Comparison of ENCODE assay signal across 16 cellular contexts in the genomic region with DNA sequence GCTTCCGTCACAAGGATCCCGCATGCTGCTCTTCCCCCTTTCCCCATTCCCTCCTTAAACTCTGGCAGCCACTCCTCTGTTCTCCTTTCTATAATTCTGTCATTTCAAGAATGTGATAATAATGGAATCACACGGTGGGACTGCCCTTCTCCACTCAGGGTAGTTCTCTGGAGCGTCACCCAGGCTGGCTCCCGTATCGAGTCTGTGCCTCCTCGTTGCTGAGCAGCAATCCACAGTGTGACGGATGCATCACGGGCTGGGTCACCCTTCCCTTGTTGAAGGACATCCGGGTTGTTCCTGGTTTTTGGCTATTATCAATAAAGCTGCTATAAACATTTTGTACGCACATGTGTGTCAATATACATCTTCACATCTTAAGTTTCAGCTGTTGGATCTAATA. TPM values are rescaled to one million over a fixed set of nuclear protein-coding genes. Genes with fewer than 3 reads are reported as not detected.
A peak's percentile ranks its signal among the peaks of the same experiment; 100 is the strongest.
DNase-seq lines count a peak whose midpoint lies in the region; ATAC-seq and TF ChIP-seq lines count a peak whose summit lies in the region.
"Had no signal": no experiment of that assay in that cellular context is flagged by ENCODE, and none has a peak within 500 bp of the region (broad histone marks: within the 10 kb centered on the region; RNA-seq: fewer than 3 reads in every experiment).

No MANE protein-coding gene starts in this region.

- intact Hi-C loops in heart left ventricle (cut with DNase I), result no loop called here
- intact Hi-C loops in left cardiac atrium (cut with DNase I), result no loop called here
- intact Hi-C loops in dendritic cell treated with granulocyte-macrophage colony-stimulating factor and Interleukin-4, amounts not matched to agents 40 ng/mL and 50 ng/mL, for 4 days (cut with micrococcal nuclease), result loop anchor here (10.0 kb wide), 1 partner anchor 207 kb away; the partner anchor contains the start of gene CLMN
- intact Hi-C loops in breast epithelium (cut with DNase I; ENCODE audit: low total_unique reads), result no loop called here
- intact Hi-C loops in sigmoid colon (cut with DNase I), result loop anchor here (10.0 kb wide), 1 partner anchor 207 kb away; the partner anchor contains the start of gene CLMN

- no peaks in the 10 kb centered on the region for H3K36me3 Mint-ChIP-seq in T-helper 17 cell (ENCODE audit: low read depth)
- no peaks in the 10 kb centered on the region for H3K36me3 Mint-ChIP-seq in dendritic cell treated with granulocyte-macrophage colony-stimulating factor and Interleukin-4, amounts not matched to agents 40 ng/mL and 50 ng/mL, for 4 days (ENCODE audit: low read depth)
- H3K36me3 Mint-ChIP-seq in stimulated activated memory B cell treated with anti-CD40 and anti-IgM and Interleukin-4, amounts not matched to agents 10 μg/mL and 1 μg/mL and 100 μg/mL, for 72 hours, result no peaks in the 10 kb centered on the region

- no peaks in the 10 kb centered on the region for H3K27me3 Mint-ChIP-seq in T-helper 17 cell
- H3K27me3 Mint-ChIP-seq in dendritic cell treated with granulocyte-macrophage colony-stimulating factor and Interleukin-4, amounts not matched to agents 40 ng/mL and 50 ng/mL, for 4 days, result no peaks in the 10 kb centered on the region
- H3K27me3 Mint-ChIP-seq in stimulated activated memory B cell treated with anti-CD40 and anti-IgM and Interleukin-4, amounts not matched to agents 10 μg/mL and 1 μg/mL and 100 μg/mL, for 72 hours, result no peaks in the 10 kb centered on the region

- no peak for TF ChIP-seq POLR2A in heart left ventricle (IDR thresholded peaks at IDR 0.05)
- TF ChIP-seq POLR2A in breast epithelium (IDR thresholded peaks at IDR 0.05), result no peak
- no peak for TF ChIP-seq POLR2A in sigmoid colon (IDR thresholded peaks at IDR 0.05)

- H3K27me3 ChIP-seq in heart left ventricle (no peaks in the 10 kb centered on the region), breast epithelium (no peaks in the 10 kb centered on the region), sigmoid colon (no peaks in the 10 kb centered on the region)
- H3K27me3 ChIP-seq: adrenal gland, tibial artery had no signal

- DNase-seq in heart left ventricle (peak in 2 of 5 donors; percentile 58 to 61), left cardiac atrium (no peak), T-helper 17 cell (no peak), breast epithelium (ENCODE audit: low spot score in 2 of 2) (no peak), sigmoid colon (no peak)
- no peak for DNase-seq in stimulated activated naive CD4-positive, alpha-beta T cell (lab: John Stamatoyannopoulos, UW)
- DNase-seq: central memory CD4-positive, alpha-beta T cell; DMS79; HFFc6; NCI-H2081; NCI-H524; stimulated activated CD4-positive, alpha-beta T cell treated with anti-CD3 and anti-CD28 coated beads, Interleukin-4, amount 100 ng/mL, for 1 hour; tibial artery had no signal

- peaks cover 75% of the 10 kb centered on the region for H3K4me1 Mint-ChIP-seq in T-helper 17 cell
- peaks cover 87% of the 10 kb centered on the region for H3K4me1 Mint-ChIP-seq in dendritic cell treated with granulocyte-macrophage colony-stimulating factor and Interleukin-4, amounts not matched to agents 40 ng/mL and 50 ng/mL, for 4 days (ENCODE audit: low read depth)
- peaks cover 64% of the 10 kb centered on the region for H3K4me1 Mint-ChIP-seq in stimulated activated memory B cell treated with anti-CD40 and anti-IgM and Interleukin-4, amounts not matched to agents 10 μg/mL and 1 μg/mL and 100 μg/mL, for 72 hours

- H3K4me3 Mint-ChIP-seq in T-helper 17 cell, result peak overlapping the region; percentile 90
- peak overlapping the region; percentile 37 for H3K4me3 Mint-ChIP-seq in dendritic cell treated with granulocyte-macrophage colony-stimulating factor and Interleukin-4, amounts not matched to agents 40 ng/mL and 50 ng/mL, for 4 days
- H3K4me3 Mint-ChIP-seq in stimulated activated memory B cell treated with anti-CD40 and anti-IgM and Interleukin-4, amounts not matched to agents 10 μg/mL and 1 μg/mL and 100 μg/mL, for 72 hours, result no peak overlapping the region
- H3K4me3 Mint-ChIP-seq: HFFc6 had no signal

- TF ChIP-seq CTCF in heart left ventricle (IDR thresholded peaks at IDR 0.05) (no peak), breast epithelium (IDR thresholded peaks at IDR 0.05) (no peak), sigmoid colon (IDR thresholded peaks at IDR 0.05) (no peak)

- peak overlapping the region; percentile 96 for H3K27ac Mint-ChIP-seq in T-helper 17 cell
- H3K27ac Mint-ChIP-seq in dendritic cell treated with granulocyte-macrophage colony-stimulating factor and Interleukin-4, amounts not matched to agents 40 ng/mL and 50 ng/mL, for 4 days, result peak overlapping the region; percentile 92
- H3K27ac Mint-ChIP-seq in stimulated activated memory B cell treated with anti-CD40 and anti-IgM and Interleukin-4, amounts not matched to agents 10 μg/mL and 1 μg/mL and 100 μg/mL, for 72 hours, result peak overlapping the region; percentile 68

- no peaks in the 10 kb centered on the region for H3K36me3 ChIP-seq in heart left ventricle
- H3K36me3 ChIP-seq in breast epithelium, result no peaks in the 10 kb centered on the region
- H3K36me3 ChIP-seq in sigmoid colon, result no peaks in the 10 kb centered on the region
- H3K36me3 ChIP-seq: adrenal gland had no signal

- H3K4me1 ChIP-seq in heart left ventricle, result peaks cover 0 to 96% (median 59%) of the 10 kb centered on the region in 12 donors
- H3K4me1 ChIP-seq in breast epithelium, result peaks cover 0 to 3% of the 10 kb centered on the region in 2 donors
- H3K4me1 ChIP-seq in sigmoid colon, result peaks cover 0 to 33% (median 28%) of the 10 kb centered on the region in 4 donors

- 71 to 84% (median 76%) methylated on average over 11 of the region's 11 CpGs for WGBS in heart left ventricle, 4 donors
- 93 to 95% methylated on average over 11 of the region's 11 CpGs for WGBS in sigmoid colon, 2 donors

- ATAC-seq in heart left ventricle (peak; percentile 29 to 61 (median 47)), left cardiac atrium (no peak), T-helper 17 cell (no peak)
- no peak for ATAC-seq in stimulated activated memory B cell treated with anti-CD40 and anti-IgM and Interleukin-4, amounts not matched to agents 10 μg/mL and 1 μg/mL and 100 μg/mL, for 72 hours

- H3K9me3 Mint-ChIP-seq in dendritic cell treated with granulocyte-macrophage colony-stimulating factor and Interleukin-4, amounts not matched to agents 40 ng/mL and 50 ng/mL, for 4 days, result no peaks in the 10 kb centered on the region
- no peaks in the 10 kb centered on the region for H3K9me3 Mint-ChIP-seq in stimulated activated memory B cell treated with anti-CD40 and anti-IgM and Interleukin-4, amounts not matched to agents 10 μg/mL and 1 μg/mL and 100 μg/mL, for 72 hours
- H3K9me3 Mint-ChIP-seq: HFFc6 had no signal

- no peak overlapping the region for H3K4me3 ChIP-seq in heart left ventricle
- no peak overlapping the region for H3K4me3 ChIP-seq in breast epithelium
- H3K4me3 ChIP-seq in sigmoid colon, result no peak overlapping the region
- H3K4me3 ChIP-seq: adrenal gland, tibial artery had no signal

- TF ChIP-seq EP300 in sigmoid colon (IDR thresholded peaks at IDR 0.05), result no peak

- H3K9me3 ChIP-seq in heart left ventricle (no peaks in the 10 kb centered on the region), T-helper 17 cell (ENCODE audit: control insufficient read depth, low read length, poor library complexity, severe bottlenecking) (no peaks in the 10 kb centered on the region), breast epithelium (no peaks in the 10 kb centered on the region), sigmoid colon (no peaks in the 10 kb centered on the region)
- H3K9me3 ChIP-seq: adrenal gland, tibial artery had no signal

- H3K27ac ChIP-seq in heart left ventricle (peak overlapping the region in 7 of 12 donors; percentile 6 to 88 (median 52)), breast epithelium (no peak overlapping the region), sigmoid colon (no peak overlapping the region)
- H3K27ac ChIP-seq: adrenal gland, tibial artery had no signal

RNA-seq across cellular contexts. Expression of gene SYNE3, which starts 5.7 kb away (rescaled TPM):
- 10 to 100 TPM in 5 of 9 donors, 1 to 10 TPM in 4; 6.2 to 16.9 (median 10.3) TPM for total RNA-seq in heart left ventricle
- polyA plus RNA-seq in heart left ventricle, result 1 to 10 TPM; 3.1 to 3.9 TPM
- total RNA-seq in left cardiac atrium, result 10 to 100 TPM; 24.6 to 34.3 TPM
- total RNA-seq in T-helper 17 cell, result 10 to 100 TPM; 59.6 to 64.8 TPM
- 100 to 1,000 TPM in 1 of 3 donors, 10 to 100 TPM in 2; 13.5 to 112 (median 22.0) TPM for total RNA-seq in breast epithelium
- 10 to 100 TPM in 2 of 4 donors, 1 to 10 TPM in 2; 5.6 to 11.8 (median 9.9) TPM for total RNA-seq in sigmoid colon
- polyA plus RNA-seq in sigmoid colon, result 1 to 10 TPM in 2 of 3 donors, under 1 TPM in 1; 0.69 to 6.3 (median 1.8) TPM

RNA-seq across cellular contexts. Expression of gene GLRX5, which starts 12.7 kb away (rescaled TPM):
- total RNA-seq in heart left ventricle, result 100 to 1,000 TPM in 1 of 9 donors, 10 to 100 TPM in 8; 60.8 to 113 (median 78.5) TPM
- 10 to 100 TPM; 64.4 to 98.3 TPM for polyA plus RNA-seq in heart left ventricle
- total RNA-seq in left cardiac atrium, result 10 to 100 TPM; 59.7 to 78.1 TPM
- 10 to 100 TPM; 14.8 to 17.7 TPM for total RNA-seq in T-helper 17 cell
- 10 to 100 TPM; 29.1 to 36.1 (median 33.6) TPM for total RNA-seq in breast epithelium
- total RNA-seq in sigmoid colon, result 10 to 100 TPM; 30.5 to 61.4 (median 44.3) TPM
- polyA plus RNA-seq in sigmoid colon, result 10 to 100 TPM; 45.7 to 97.1 (median 76.9) TPM

Comparison
In these comparisons a context has a peak if more than half of its experiments do, and no peak if none do; other contexts are left out.
1. ATAC-seq: peak in heart left ventricle (4 of 4); none in left cardiac atrium (0 of 2), T-helper 17 cell (single experiment) and stimulated activated memory B cell treated with anti-CD40 and anti-IgM and Interleukin-4, amounts not matched to agents 10 μg/mL and 1 μg/mL and 100 μg/mL, for 72 hours (single experiment).
2. H3K27ac ChIP-seq: peak in heart left ventricle (7 of 12); none in breast epithelium (0 of 2) and sigmoid colon (0 of 4).
3. intact Hi-C loops: an anchor here in dendritic cell treated with granulocyte-macrophage colony-stimulating factor and Interleukin-4, amounts not matched to agents 40 ng/mL and 50 ng/mL, for 4 days (10.0 kb wide) and sigmoid colon (10.0 kb wide); none called in heart left ventricle, left cardiac atrium and breast epithelium.
4. Peak in every context shown above with its lines, with median percentiles within 50 percentile points of each other: H3K27ac Mint-ChIP-seq.